ENCODE assay signal across 1 cellular context in the genomic region with DNA sequence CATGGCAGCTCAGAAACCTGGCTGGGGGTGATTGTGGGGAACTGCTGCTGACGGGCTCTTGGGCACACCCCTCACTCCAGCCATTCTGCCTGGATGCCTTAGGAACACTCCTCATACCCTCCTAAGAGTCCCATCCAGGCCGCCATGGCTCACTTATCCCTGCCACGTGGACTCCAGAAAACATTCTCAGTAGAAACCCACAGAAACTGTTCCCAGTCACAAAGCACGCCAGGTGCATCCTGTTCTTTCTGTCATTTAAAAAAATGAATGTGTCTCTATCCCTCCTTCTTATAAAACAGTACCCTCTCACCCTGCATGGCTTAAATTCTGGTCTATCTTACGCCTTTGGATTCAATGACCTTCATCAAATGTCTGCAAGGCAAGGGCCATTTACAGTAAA.
TF ChIP-seq lines count a peak whose summit lies in the region.

No MANE protein-coding gene starts in this region.

TF ChIP-seq in GM23338, 12 proteins besides CTCF, POLR2A, EP300 and RAD21 (continued from another document):
- no peak for TF ChIP-seq REST (IDR thresholded peaks at IDR 0.05; ENCODE audit: unreplicated experiment)
- TF ChIP-seq EZH2phosphoT487 (IDR thresholded peaks at IDR 0.05; ENCODE audit: unreplicated experiment) = no peak
